Comparison of ENCODE assay signal across 15 cellular contexts in genomic region chr1:242435200-242435599, GRCh38.
DNase-seq lines count a peak whose midpoint lies in the region; ATAC-seq and TF ChIP-seq lines count a peak whose summit lies in the region.
"Had no signal": no experiment of that assay in that cellular context is flagged by ENCODE, and none has a peak within 500 bp of the region (broad histone marks: within the 10 kb centered on the region; RNA-seq: fewer than 3 reads in every experiment).

No MANE protein-coding gene starts in this region.

- CTCF ChIA-PET in T-cell (lab: Charles Lee): no interaction called here

- H3K36me3 ChIP-seq in esophagus muscularis mucosa: no peaks in the 10 kb centered on the region
- H3K36me3 ChIP-seq: BLaER1 treated with 17β-estradiol and CSF1 and Interleukin-3, amounts not matched to agents 10 nM and 100 nM had no signal

- WGBS in esophagus muscularis mucosa: 61% methylated on average over 2 of the region's 2 CpGs

- no peak for TF ChIP-seq CTCF in esophagus muscularis mucosa (IDR thresholded peaks at IDR 0.05)

- no peak overlapping the region for H3K4me3 Mint-ChIP-seq in activated naive CD8-positive, alpha-beta T cell treated with anti-CD3 and anti-CD28 coated beads for 36 hours
- no peak overlapping the region for H3K4me3 Mint-ChIP-seq in T-cell
- H3K4me3 Mint-ChIP-seq: B cell; CD8-positive, alpha-beta T cell had no signal

- peaks cover 0 to 10% (median 3%) of the 10 kb centered on the region in 4 donors for H3K9me3 ChIP-seq in esophagus muscularis mucosa

- no peak overlapping the region for H3K27ac ChIP-seq in esophagus muscularis mucosa (replicated peaks in 1 of 4)
- H3K27ac ChIP-seq: BLaER1 treated with 17β-estradiol and CSF1 and Interleukin-3, amounts not matched to agents 10 nM and 100 nM had no signal

- no peaks in the 10 kb centered on the region for H3K4me1 Mint-ChIP-seq in activated naive CD8-positive, alpha-beta T cell treated with anti-CD3 and anti-CD28 coated beads for 36 hours
- H3K4me1 Mint-ChIP-seq in T-cell: no peaks in the 10 kb centered on the region
- H3K4me1 Mint-ChIP-seq: B cell had no signal

- no peak for ATAC-seq in T-cell (replicated peaks in 1 of 4)
- ATAC-seq: CD8-positive, alpha-beta T cell had no signal

- no peaks in the 10 kb centered on the region for H3K9me3 Mint-ChIP-seq in activated naive CD8-positive, alpha-beta T cell treated with anti-CD3 and anti-CD28 coated beads for 36 hours
- peaks cover 0 to 14% (median 4%) of the 10 kb centered on the region in 3 donors for H3K9me3 Mint-ChIP-seq in T-cell
- H3K9me3 Mint-ChIP-seq: CD8-positive, alpha-beta T cell had no signal

- H3K36me3 Mint-ChIP-seq in activated naive CD8-positive, alpha-beta T cell treated with anti-CD3 and anti-CD28 coated beads for 36 hours: no peaks in the 10 kb centered on the region
- no peaks in the 10 kb centered on the region for H3K36me3 Mint-ChIP-seq in T-cell
- H3K36me3 Mint-ChIP-seq: CD8-positive, alpha-beta T cell had no signal

- no peaks in the 10 kb centered on the region for H3K4me1 ChIP-seq in esophagus muscularis mucosa
- H3K4me1 ChIP-seq: BLaER1 treated with 17β-estradiol and CSF1 and Interleukin-3, amounts not matched to agents 10 nM and 100 nM had no signal

- intact Hi-C loops in esophagus muscularis mucosa (cut with DNase I): no loop called here

- no peak overlapping the region for H3K4me3 ChIP-seq in esophagus muscularis mucosa
- H3K4me3 ChIP-seq: BLaER1 treated with 17β-estradiol and CSF1 and Interleukin-3, amounts not matched to agents 10 nM and 100 nM had no signal

- DNase-seq in NCI-H2171 treated with DMSO at 0.1 percent for 48 hours (lab: John Stamatoyannopoulos, UW) (peak; percentile 55), NCI-H2171 (lab: John Stamatoyannopoulos, UW) (no peak), NCI-H146 (lab: John Stamatoyannopoulos, UW) (peak; percentile 37), NCI-H2081 treated with DMSO at 0.1 percent for 48 hours (lab: John Stamatoyannopoulos, UW) (peak; percentile 70), esophagus muscularis mucosa (ENCODE audit: extremely low spot score) (peak; percentile 57), T-cell (no peak)
- no peak for DNase-seq in activated naive CD8-positive, alpha-beta T cell treated with anti-CD3 and anti-CD28 coated beads for 36 hours
- DNase-seq: Calu3; CD8-positive, alpha-beta T cell; DMS79 treated with DMSO at 0.1 percent for 48 hours; GF-D8; GOT3; H7 had no signal

- peaks cover 20% of the 10 kb centered on the region for H3K27me3 Mint-ChIP-seq in activated naive CD8-positive, alpha-beta T cell treated with anti-CD3 and anti-CD28 coated beads for 36 hours
- H3K27me3 Mint-ChIP-seq in T-cell: peaks cover 1 to 8% of the 10 kb centered on the region in 2 donors

- H3K27ac Mint-ChIP-seq in activated naive CD8-positive, alpha-beta T cell treated with anti-CD3 and anti-CD28 coated beads for 36 hours: no peak overlapping the region
- H3K27ac Mint-ChIP-seq in T-cell: no peak overlapping the region
- H3K27ac Mint-ChIP-seq: B cell; CD8-positive, alpha-beta T cell had no signal

- no peak for TF ChIP-seq EP300 in esophagus muscularis mucosa (IDR thresholded peaks at IDR 0.05)

- POLR2A ChIA-PET in T-cell (lab: Charles Lee): interaction anchor here in 1 of 2 donors (0.6 kb wide), 1 partner anchor 189 kb away, joined by 3 read pairs; no protein-coding TSS in a partner anchor

- no peak for TF ChIP-seq POLR2A in esophagus muscularis mucosa (IDR thresholded peaks at IDR 0.05; ENCODE audit: low read depth)

- peaks cover 0 to 12% (median 0%) of the 10 kb centered on the region in 4 donors for H3K27me3 ChIP-seq in esophagus muscularis mucosa
- H3K27me3 ChIP-seq: BLaER1 treated with 17β-estradiol and CSF1 and Interleukin-3, amounts not matched to agents 10 nM and 100 nM had no signal

Comparison
In these comparisons a context has a peak if more than half of its experiments do, and no peak if none do; other contexts are left out.
1. DNase-seq: peak in NCI-H2171 treated with DMSO at 0.1 percent for 48 hours (single experiment), NCI-H146 (single experiment), NCI-H2081 treated with DMSO at 0.1 percent for 48 hours (single experiment) and esophagus muscularis mucosa (single experiment); none in NCI-H2171 (single experiment), activated naive CD8-positive, alpha-beta T cell treated with anti-CD3 and anti-CD28 coated beads for 36 hours (single experiment) and T-cell (0 of 34).